Comparison of ENCODE assay signal across 11 cellular contexts in the genomic region with DNA sequence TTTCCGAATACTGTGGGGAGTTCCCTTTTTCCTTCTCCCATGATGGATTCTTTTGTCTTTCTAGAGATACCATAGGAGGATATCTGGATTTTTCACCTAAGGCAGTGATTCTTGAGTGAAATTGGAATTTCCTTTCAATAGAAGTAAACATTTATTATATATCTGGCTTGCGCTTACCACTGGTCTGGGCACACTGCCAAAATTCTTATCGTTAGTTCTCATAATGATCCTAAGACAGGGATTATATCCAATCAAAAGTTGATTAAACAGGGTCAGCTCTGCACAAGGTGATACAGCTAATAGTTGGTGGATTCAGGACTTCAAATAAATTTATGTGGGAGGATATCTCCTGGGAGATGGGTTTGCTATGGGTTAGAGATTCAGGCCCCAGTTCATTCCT. TPM values are rescaled to one million over a fixed set of nuclear protein-coding genes. Genes with fewer than 3 reads are reported as not detected.
DNase-seq lines count a peak whose midpoint lies in the region; ATAC-seq and TF ChIP-seq lines count a peak whose summit lies in the region.
"Had no signal": no experiment of that assay in that cellular context is flagged by ENCODE, and none has a peak within 500 bp of the region (broad histone marks: within the 10 kb centered on the region; RNA-seq: fewer than 3 reads in every experiment).

No MANE protein-coding gene starts in this region.

- peaks cover 33% of the 10 kb centered on the region for H3K36me3 Mint-ChIP-seq in stimulated activated naive CD8-positive, alpha-beta T cell treated with anti-CD3 and anti-CD28 coated beads, Interleukin-15, Interleukin-2, amounts not matched to agents 100 ng/mL and 50 ng/mL, for 24 hours (ENCODE audit: low read depth)
- H3K36me3 Mint-ChIP-seq in activated naive CD8-positive, alpha-beta T cell treated with anti-CD3 and anti-CD28 coated beads, Interleukin-2, amount 50 U/mL, for 24 hours (ENCODE audit: low read depth), result peaks cover 21% of the 10 kb centered on the region

- no peak for ATAC-seq in stimulated activated naive CD8-positive, alpha-beta T cell treated with anti-CD3 and anti-CD28 coated beads, Interleukin-15, Interleukin-2, amounts not matched to agents 100 U/mL and 50 U/mL, for 24 hours
- ATAC-seq in activated naive CD8-positive, alpha-beta T cell treated with anti-CD3 and anti-CD28 coated beads, Interleukin-2, amount 50 U/mL, for 24 hours, result no peak
- ATAC-seq in omental fat pad (ENCODE audit: low FRiP score) (no peak), GM18867 (IDR thresholded peaks at IDR 0.05; ENCODE audit: unreplicated experiment) (no peak)

- H3K4me3 Mint-ChIP-seq in stimulated activated naive CD8-positive, alpha-beta T cell treated with anti-CD3 and anti-CD28 coated beads, Interleukin-15, Interleukin-2, amounts not matched to agents 100 ng/mL and 50 ng/mL, for 24 hours, result peak overlapping the region; percentile 47
- H3K4me3 Mint-ChIP-seq in activated naive CD8-positive, alpha-beta T cell treated with anti-CD3 and anti-CD28 coated beads, Interleukin-2, amount 50 U/mL, for 24 hours, result peak overlapping the region; percentile 45

- no peak for TF ChIP-seq CTCF in omental fat pad (IDR thresholded peaks at IDR 0.05)

- H3K9me3 Mint-ChIP-seq in stimulated activated naive CD8-positive, alpha-beta T cell treated with anti-CD3 and anti-CD28 coated beads, Interleukin-15, Interleukin-2, amounts not matched to agents 100 ng/mL and 50 ng/mL, for 24 hours, result no peaks in the 10 kb centered on the region
- no peaks in the 10 kb centered on the region for H3K9me3 Mint-ChIP-seq in activated naive CD8-positive, alpha-beta T cell treated with anti-CD3 and anti-CD28 coated beads, Interleukin-2, amount 50 U/mL, for 24 hours

- DNase-seq in stimulated activated naive CD8-positive, alpha-beta T cell treated with anti-CD3 and anti-CD28 coated beads, Interleukin-15, Interleukin-2, amounts not matched to agents 100 U/mL and 50 U/mL, for 24 hours, result no peak
- no peak for DNase-seq in activated naive CD8-positive, alpha-beta T cell treated with anti-CD3 and anti-CD28 coated beads, Interleukin-2, amount 50 U/mL, for 24 hours
- DNase-seq in iris pigment epithelial cell (ENCODE audit: low read depth) (peak; percentile 83), omental fat pad (ENCODE audit: low spot score) (no peak), NCI-H2107 (lab: John Stamatoyannopoulos, UW) (no peak), hepatic stellate cell (ENCODE audit: low spot score) (no peak)
- DNase-seq: amygdala, NCI-H146, right lobe of liver had no signal

- H3K27me3 Mint-ChIP-seq in stimulated activated naive CD8-positive, alpha-beta T cell treated with anti-CD3 and anti-CD28 coated beads, Interleukin-15, Interleukin-2, amounts not matched to agents 100 ng/mL and 50 ng/mL, for 24 hours, result no peaks in the 10 kb centered on the region
- no peaks in the 10 kb centered on the region for H3K27me3 Mint-ChIP-seq in activated naive CD8-positive, alpha-beta T cell treated with anti-CD3 and anti-CD28 coated beads, Interleukin-2, amount 50 U/mL, for 24 hours

- peak overlapping the region; percentile 45 for H3K27ac Mint-ChIP-seq in stimulated activated naive CD8-positive, alpha-beta T cell treated with anti-CD3 and anti-CD28 coated beads, Interleukin-15, Interleukin-2, amounts not matched to agents 100 ng/mL and 50 ng/mL, for 24 hours
- H3K27ac Mint-ChIP-seq in activated naive CD8-positive, alpha-beta T cell treated with anti-CD3 and anti-CD28 coated beads, Interleukin-2, amount 50 U/mL, for 24 hours, result peak overlapping the region; percentile 50

- peaks cover 86% of the 10 kb centered on the region for H3K4me1 Mint-ChIP-seq in stimulated activated naive CD8-positive, alpha-beta T cell treated with anti-CD3 and anti-CD28 coated beads, Interleukin-15, Interleukin-2, amounts not matched to agents 100 ng/mL and 50 ng/mL, for 24 hours (ENCODE audit: low read depth)
- peaks cover 83% of the 10 kb centered on the region for H3K4me1 Mint-ChIP-seq in activated naive CD8-positive, alpha-beta T cell treated with anti-CD3 and anti-CD28 coated beads, Interleukin-2, amount 50 U/mL, for 24 hours

RNA-seq across cellular contexts. Expression of a gene that starts 9.6 kb away (rescaled TPM):
- 10 to 100 TPM; 30.1 to 32.9 (median 30.7) TPM for total RNA-seq in omental fat pad
